14 cellular contexts compared by ENCODE assay signal in the genomic region with DNA sequence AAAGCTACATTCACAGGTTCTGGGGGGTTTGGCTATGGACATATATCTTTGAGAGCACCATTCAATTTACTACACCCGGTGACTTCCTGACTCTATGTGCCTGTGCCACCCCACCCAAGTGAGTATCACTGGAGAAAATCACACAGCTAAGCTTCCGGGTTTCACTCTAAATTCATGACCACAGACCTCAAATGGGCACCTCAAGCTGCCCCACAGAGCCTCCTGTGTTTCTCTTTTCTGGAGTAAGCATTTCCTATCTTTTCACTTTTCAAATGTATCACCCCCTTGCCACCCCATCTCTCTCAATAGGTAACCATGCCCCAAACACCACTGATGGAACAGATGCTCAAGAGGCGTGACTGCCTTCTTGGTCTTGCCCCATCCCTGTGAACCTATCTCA. TPM values are rescaled to one million over a fixed set of nuclear protein-coding genes. Genes with fewer than 3 reads are reported as not detected.
DNase-seq lines count a peak whose midpoint lies in the region; ATAC-seq and TF ChIP-seq lines count a peak whose summit lies in the region.
"Had no signal": no experiment of that assay in that cellular context is flagged by ENCODE, and none has a peak within 500 bp of the region (broad histone marks: within the 10 kb centered on the region; RNA-seq: fewer than 3 reads in every experiment).

No MANE protein-coding gene starts in this region.

- H3K4me3 Mint-ChIP-seq in activated naive CD4-positive, alpha-beta T cell treated with anti-CD3 and anti-CD28 coated beads, Interleukin-2, amount 10 ng/mL, durations not matched to agents 7 days and 5 days, result no peak overlapping the region
- no peak overlapping the region for H3K4me3 Mint-ChIP-seq in activated naive CD8-positive, alpha-beta T cell treated with anti-CD3 and anti-CD28 coated beads for 36 hours
- H3K4me3 Mint-ChIP-seq in nephron progenitor cell, result no peak overlapping the region
- H3K4me3 Mint-ChIP-seq: HFFc6 had no signal

- H2AFZ ChIP-seq in Loucy (ENCODE audit: low read length), result no peak overlapping the region

- no peaks in the 10 kb centered on the region for H4K20me1 ChIP-seq in Loucy (ENCODE audit: insufficient read depth, low read length, poor library complexity, severe bottlenecking)

- H3K36me3 Mint-ChIP-seq in activated naive CD4-positive, alpha-beta T cell treated with anti-CD3 and anti-CD28 coated beads, Interleukin-2, amount 10 ng/mL, durations not matched to agents 7 days and 5 days, result peaks cover 15% of the 10 kb centered on the region
- no peaks in the 10 kb centered on the region for H3K36me3 Mint-ChIP-seq in activated naive CD8-positive, alpha-beta T cell treated with anti-CD3 and anti-CD28 coated beads for 36 hours
- H3K36me3 Mint-ChIP-seq in nephron progenitor cell (ENCODE audit: low read depth), result no peaks in the 10 kb centered on the region

- peaks cover 8% of the 10 kb centered on the region; the same call in 1 of the 2 replicates for H3F3A ChIP-seq in Loucy (ENCODE audit: low read depth)

- peak overlapping the region; percentile 48 for H3K9ac ChIP-seq in Loucy (ENCODE audit: low read depth, low read length, poor library complexity, severe bottlenecking)

- peak overlapping the region; percentile 76 for H3K4me2 ChIP-seq in Loucy (ENCODE audit: low read depth, low read length, poor library complexity, severe bottlenecking)

- H3K9me2 ChIP-seq in Loucy (replicated peaks; ENCODE audit: low read depth, low read length), result no peaks in the 10 kb centered on the region

- H3K4me1 ChIP-seq in Loucy (ENCODE audit: insufficient read depth, low read length, poor library complexity, severe bottlenecking) (peaks cover 64% of the 10 kb centered on the region), upper lobe of right lung (peaks cover 4% of the 10 kb centered on the region)

- CTCF ChIA-PET in activated naive CD4-positive, alpha-beta T cell treated with anti-CD3 and anti-CD28 coated beads, Interleukin-2, amount 10 ng/mL, durations not matched to agents 7 days and 5 days (lab: Charles Lee), result no interaction called here

- peaks cover 5% of the 10 kb centered on the region for H3K9me3 Mint-ChIP-seq in activated naive CD4-positive, alpha-beta T cell treated with anti-CD3 and anti-CD28 coated beads, Interleukin-2, amount 10 ng/mL, durations not matched to agents 7 days and 5 days
- no peaks in the 10 kb centered on the region for H3K9me3 Mint-ChIP-seq in activated naive CD8-positive, alpha-beta T cell treated with anti-CD3 and anti-CD28 coated beads for 36 hours
- peaks cover 35% of the 10 kb centered on the region for H3K9me3 Mint-ChIP-seq in nephron progenitor cell
- H3K9me3 Mint-ChIP-seq: HFFc6 had no signal

- no peak for TF ChIP-seq CTCF in Loucy (conservative IDR thresholded peaks at IDR 0.05; ENCODE audit: low read length)
- no peak for TF ChIP-seq CTCF in upper lobe of right lung (IDR thresholded peaks at IDR 0.05)
- TF ChIP-seq CTCF in nephron progenitor cell (IDR thresholded peaks at IDR 0.05), result no peak

- H3K9me3 ChIP-seq in Loucy (ENCODE audit: insufficient read depth, low read depth, low read length) (no peaks in the 10 kb centered on the region), upper lobe of right lung (no peaks in the 10 kb centered on the region)
- H3K9me3 ChIP-seq: SJSA1 had no signal

- no peak overlapping the region for H3K27ac ChIP-seq in upper lobe of right lung
- H3K27ac ChIP-seq: SJSA1 had no signal

- intact Hi-C loops in upper lobe of right lung (cut with DNase I), result no loop called here

- H3K27me3 Mint-ChIP-seq in activated naive CD4-positive, alpha-beta T cell treated with anti-CD3 and anti-CD28 coated beads, Interleukin-2, amount 10 ng/mL, durations not matched to agents 7 days and 5 days, result no peaks in the 10 kb centered on the region
- H3K27me3 Mint-ChIP-seq in activated naive CD8-positive, alpha-beta T cell treated with anti-CD3 and anti-CD28 coated beads for 36 hours, result peaks cover 6% of the 10 kb centered on the region
- H3K27me3 Mint-ChIP-seq in nephron progenitor cell (ENCODE audit: low read depth, poor library complexity), result peaks cover 22% of the 10 kb centered on the region

- no peak for ATAC-seq in upper lobe of right lung
- ATAC-seq in GM21717 (IDR thresholded peaks at IDR 0.05; ENCODE audit: unreplicated experiment), result no peak
- ATAC-seq: activated CD4-positive, CD25-positive, alpha-beta regulatory T cell treated with anti-CD3 and anti-CD28 coated beads, Interleukin-2, amount 50 U/mL, for 24 hours had no signal

- H3K79me2 ChIP-seq in Loucy (ENCODE audit: insufficient read depth, low read length), result no peaks in the 10 kb centered on the region

- H3K27ac Mint-ChIP-seq in activated naive CD4-positive, alpha-beta T cell treated with anti-CD3 and anti-CD28 coated beads, Interleukin-2, amount 10 ng/mL, durations not matched to agents 7 days and 5 days, result peak overlapping the region; percentile 85
- H3K27ac Mint-ChIP-seq in activated naive CD8-positive, alpha-beta T cell treated with anti-CD3 and anti-CD28 coated beads for 36 hours, result peak overlapping the region; percentile 2
- H3K27ac Mint-ChIP-seq in nephron progenitor cell, result no peak overlapping the region
- H3K27ac Mint-ChIP-seq: HFFc6 had no signal

- H3K4me3 ChIP-seq in Loucy (ENCODE audit: low read length, poor library complexity, severe bottlenecking), result peak overlapping the region; percentile 56
- H3K4me3 ChIP-seq in upper lobe of right lung, result no peak overlapping the region
- H3K4me3 ChIP-seq: SJSA1 had no signal

- peak; percentile 56 for DNase-seq in activated naive CD4-positive, alpha-beta T cell treated with anti-CD3 and anti-CD28 coated beads, Interleukin-2, amount 10 ng/mL, durations not matched to agents 7 days and 5 days
- no peak for DNase-seq in activated naive CD4-positive, alpha-beta T cell (lab: John Stamatoyannopoulos, UW)
- DNase-seq in activated naive CD8-positive, alpha-beta T cell treated with anti-CD3 and anti-CD28 coated beads for 36 hours, result no peak
- DNase-seq in upper lobe of right lung (peak; percentile 1), nephron progenitor cell (no peak), cerebellar nuclear complex (lab: John Stamatoyannopoulos, UW) (no peak)
- DNase-seq: HFFc6, mammary epithelial cell, NCI-H187 treated with DMSO at 0.1 percent for 48 hours, occipital lobe had no signal

- peaks cover 81% of the 10 kb centered on the region for H3K4me1 Mint-ChIP-seq in activated naive CD4-positive, alpha-beta T cell treated with anti-CD3 and anti-CD28 coated beads, Interleukin-2, amount 10 ng/mL, durations not matched to agents 7 days and 5 days
- peaks cover 31% of the 10 kb centered on the region for H3K4me1 Mint-ChIP-seq in activated naive CD8-positive, alpha-beta T cell treated with anti-CD3 and anti-CD28 coated beads for 36 hours
- peaks cover 16% of the 10 kb centered on the region for H3K4me1 Mint-ChIP-seq in nephron progenitor cell

- no peaks in the 10 kb centered on the region for H3K36me3 ChIP-seq in Loucy (ENCODE audit: insufficient read depth, low read length)
- no peaks in the 10 kb centered on the region for H3K36me3 ChIP-seq in upper lobe of right lung
- H3K36me3 ChIP-seq: SJSA1 had no signal

- H3K27me3 ChIP-seq in Loucy (ENCODE audit: insufficient read depth, low read length, poor library complexity, severe bottlenecking) (no peaks in the 10 kb centered on the region), upper lobe of right lung (no peaks in the 10 kb centered on the region)
- H3K27me3 ChIP-seq: SJSA1 had no signal

RNA-seq across cellular contexts. Expression of gene NEK6, which starts 49.2 kb away (rescaled TPM):
- total RNA-seq in activated naive CD8-positive, alpha-beta T cell treated with anti-CD3 and anti-CD28 coated beads for 36 hours, result 10 to 100 TPM; 18.8 to 19.4 TPM
- 137 TPM for total RNA-seq in upper lobe of right lung

Comparison
In these comparisons a context has a peak if more than half of its experiments do, and no peak if none do; other contexts are left out.
1. DNase-seq: peak in activated naive CD4-positive, alpha-beta T cell treated with anti-CD3 and anti-CD28 coated beads, Interleukin-2, amount 10 ng/mL, durations not matched to agents 7 days and 5 days (single experiment) and upper lobe of right lung (single experiment); none in activated naive CD4-positive, alpha-beta T cell (0 of 4), activated naive CD8-positive, alpha-beta T cell treated with anti-CD3 and anti-CD28 coated beads for 36 hours (single experiment), nephron progenitor cell (single experiment) and cerebellar nuclear complex (0 of 2).